1 cellular context compared by ENCODE assay signal in the genomic region with DNA sequence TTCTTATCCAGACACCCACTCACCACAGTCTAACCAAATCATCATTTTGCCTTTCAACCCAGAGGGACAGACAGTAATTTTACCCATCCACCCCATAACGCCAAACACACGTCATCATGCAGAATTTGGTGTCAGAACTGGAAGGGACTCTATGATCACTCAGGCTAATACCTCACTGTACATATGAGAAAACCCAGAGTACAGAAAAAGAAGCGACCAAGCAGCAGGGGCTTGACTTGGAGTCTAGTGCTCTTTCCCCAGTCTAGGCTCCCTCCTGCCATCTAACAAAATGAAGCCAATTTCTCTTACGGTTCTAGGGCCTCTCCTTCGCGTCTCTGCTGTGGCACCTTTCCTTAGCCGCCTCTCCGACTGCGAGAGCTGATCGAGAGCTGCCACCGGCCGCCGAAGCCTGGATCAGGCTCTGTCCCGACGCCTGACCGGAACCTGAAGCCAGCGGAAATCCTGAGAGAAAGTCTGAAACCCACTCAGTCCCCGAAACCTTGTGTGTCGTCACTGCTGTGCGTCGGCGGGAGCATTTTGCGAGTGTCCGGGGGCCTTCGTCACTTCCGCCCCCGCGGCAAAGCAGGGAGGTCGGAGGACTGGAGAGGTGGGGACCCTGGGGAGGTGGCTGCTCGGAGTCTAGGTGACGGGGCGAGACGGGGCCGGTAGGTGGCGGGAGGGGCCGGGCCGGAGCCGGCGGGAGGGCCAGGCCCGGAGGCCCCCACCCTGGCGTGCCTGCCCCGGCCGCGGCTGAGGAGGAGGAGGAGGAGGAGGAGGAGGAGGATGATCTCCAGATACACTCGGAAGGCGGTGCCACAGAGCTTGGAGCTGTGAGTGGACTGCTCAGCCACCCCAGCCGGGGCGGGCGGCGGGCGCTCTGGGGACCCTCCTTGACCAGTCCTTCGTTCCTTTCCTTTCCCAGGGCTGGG.
TF ChIP-seq lines count a peak whose summit lies in the region.

Gene ECD, minus strand, starts transcription at position 452 of the 929 bp plus-strand sequence. CDS start 4,071 bp downstream, outside the sequence.
Gene FAM149B1, plus strand, starts transcription at position 563 of the 929 bp plus-strand sequence. Its CDS starts 221 bp downstream, at position 784.

TF ChIP-seq in WTC11, 78 proteins besides CTCF, POLR2A, EP300 and RAD21 (continued from another document and continues in another):
- no peak for TF ChIP-seq GRHL2 (CRISPR knock-in tag; IDR thresholded peaks at IDR 0.05; ENCODE audit: insufficient replicate concordance, severe bottlenecking)
- no peak for TF ChIP-seq ZNF396 (CRISPR knock-in tag; IDR thresholded peaks at IDR 0.05; ENCODE audit: borderline replicate concordance)
- TF ChIP-seq ZBTB43 (CRISPR knock-in tag; IDR thresholded peaks at IDR 0.05): no peak
- peak; percentile 92; the same call in 1 of the 2 replicates for TF ChIP-seq ELF4 (CRISPR knock-in tag; IDR thresholded peaks at IDR 0.05; ENCODE audit: low read depth)
- no peak for TF ChIP-seq JUN (CRISPR knock-in tag; IDR thresholded peaks at IDR 0.05)
- TF ChIP-seq, protein P1, sequence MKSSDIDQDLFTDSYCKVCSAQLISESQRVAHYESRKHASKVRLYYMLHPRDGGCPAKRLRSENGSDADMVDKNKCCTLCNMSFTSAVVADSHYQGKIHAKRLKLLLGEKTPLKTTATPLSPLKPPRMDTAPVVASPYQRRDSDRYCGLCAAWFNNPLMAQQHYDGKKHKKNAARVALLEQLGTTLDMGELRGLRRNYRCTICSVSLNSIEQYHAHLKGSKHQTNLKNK (CRISPR knock-in tag; IDR thresholded peaks at IDR 0.05): no peak
- no peak for TF ChIP-seq NFYB (CRISPR knock-in tag; conservative IDR thresholded peaks at IDR 0.05; ENCODE audit: low read depth)
- TF ChIP-seq ZNF263 (CRISPR knock-in tag; IDR thresholded peaks at IDR 0.05; ENCODE audit: low read depth): peak; percentile 96
- TF ChIP-seq SP1 (CRISPR knock-in tag; conservative IDR thresholded peaks at IDR 0.05): peak; percentile 77
- TF ChIP-seq ZNF219 (CRISPR knock-in tag; IDR thresholded peaks at IDR 0.05; ENCODE audit: borderline replicate concordance): no peak
- TF ChIP-seq GABPB1 (CRISPR knock-in tag; IDR thresholded peaks at IDR 0.05): peak; percentile 88
- TF ChIP-seq OVOL2 (CRISPR knock-in tag; IDR thresholded peaks at IDR 0.05; ENCODE audit: borderline replicate concordance): no peak
- TF ChIP-seq NR2C2 (CRISPR knock-in tag; IDR thresholded peaks at IDR 0.05): no peak
- peak; percentile 21; the same call in 1 of the 2 replicates for TF ChIP-seq USF1 (CRISPR knock-in tag; IDR thresholded peaks at IDR 0.05)
- TF ChIP-seq TCF7 (CRISPR knock-in tag; IDR thresholded peaks at IDR 0.05; ENCODE audit: low read depth): no peak
- TF ChIP-seq FOXK1 (CRISPR knock-in tag; IDR thresholded peaks at IDR 0.05): peak; percentile 94
- peak; percentile 96; the same call in 1 of the 2 replicates for TF ChIP-seq ATF1 (CRISPR knock-in tag; IDR thresholded peaks at IDR 0.05)
- peak; percentile 72 for TF ChIP-seq MAX (CRISPR knock-in tag; IDR thresholded peaks at IDR 0.05)
- TF ChIP-seq ZNF532 (CRISPR knock-in tag; IDR thresholded peaks at IDR 0.05; ENCODE audit: borderline replicate concordance): no peak
- TF ChIP-seq ZNF317 (CRISPR knock-in tag; IDR thresholded peaks at IDR 0.05; ENCODE audit: borderline replicate concordance, low read depth): peak; percentile 52; the same call in 1 of the 2 replicates
- TF ChIP-seq, protein P2, sequence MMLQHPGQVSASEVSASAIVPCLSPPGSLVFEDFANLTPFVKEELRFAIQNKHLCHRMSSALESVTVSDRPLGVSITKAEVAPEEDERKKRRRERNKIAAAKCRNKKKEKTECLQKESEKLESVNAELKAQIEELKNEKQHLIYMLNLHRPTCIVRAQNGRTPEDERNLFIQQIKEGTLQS (CRISPR knock-in tag; conservative IDR thresholded peaks at IDR 0.05): no peak
- TF ChIP-seq FOXP1 (CRISPR knock-in tag; IDR thresholded peaks at IDR 0.05; ENCODE audit: borderline replicate concordance): peak; percentile 46; the same call in 1 of the 2 replicates
- no peak for TF ChIP-seq CBFB (CRISPR knock-in tag; IDR thresholded peaks at IDR 0.05; ENCODE audit: low read depth)
- no peak for TF ChIP-seq RORB (CRISPR knock-in tag; IDR thresholded peaks at IDR 0.05)
- no peak for TF ChIP-seq RELA (CRISPR knock-in tag; IDR thresholded peaks at IDR 0.05; ENCODE audit: borderline replicate concordance)
- TF ChIP-seq HMGA2 (CRISPR knock-in tag; IDR thresholded peaks at IDR 0.05): no peak
- TF ChIP-seq, protein P3, sequence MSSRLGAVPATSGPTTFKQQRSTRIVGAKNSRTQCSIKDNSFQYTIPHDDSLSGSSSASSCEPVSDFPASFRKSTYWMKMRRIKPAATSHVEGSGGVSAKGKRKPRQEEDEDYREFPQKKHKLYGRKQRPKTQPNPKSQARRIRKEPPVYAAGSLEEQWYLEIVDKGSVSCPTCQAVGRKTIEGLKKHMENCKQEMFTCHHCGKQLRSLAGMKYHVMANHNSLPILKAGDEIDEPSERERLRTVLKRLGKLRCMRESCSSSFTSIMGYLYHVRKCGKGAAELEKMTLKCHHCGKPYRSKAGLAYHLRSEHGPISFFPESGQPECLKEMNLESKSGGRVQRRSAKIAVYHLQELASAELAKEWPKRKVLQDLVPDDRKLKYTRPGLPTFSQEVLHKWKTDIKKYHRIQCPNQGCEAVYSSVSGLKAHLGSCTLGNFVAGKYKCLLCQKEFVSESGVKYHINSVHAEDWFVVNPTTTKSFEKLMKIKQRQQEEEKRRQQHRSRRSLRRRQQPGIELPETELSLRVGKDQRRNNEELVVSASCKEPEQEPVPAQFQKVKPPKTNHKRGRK (CRISPR knock-in tag; IDR thresholded peaks at IDR 0.05; ENCODE audit: borderline replicate concordance): no peak
- no peak for TF ChIP-seq MXD4 (CRISPR knock-in tag; IDR thresholded peaks at IDR 0.05; ENCODE audit: borderline replicate concordance)
- no peak for TF ChIP-seq KAT7 (CRISPR knock-in tag; IDR thresholded peaks at IDR 0.05; ENCODE audit: borderline replicate concordance)
- TF ChIP-seq E2F5 (CRISPR knock-in tag; IDR thresholded peaks at IDR 0.05): peak; percentile 88
- no peak for TF ChIP-seq JAZF1 (CRISPR knock-in tag; IDR thresholded peaks at IDR 0.05)
- TF ChIP-seq E2F1 (CRISPR knock-in tag; IDR thresholded peaks at IDR 0.05): no peak
- no peak for TF ChIP-seq NFE2L1 (CRISPR knock-in tag; IDR thresholded peaks at IDR 0.05)
- TF ChIP-seq NR3C1 (CRISPR knock-in tag; conservative IDR thresholded peaks at IDR 0.05; ENCODE audit: low read depth): no peak
- no peak for TF ChIP-seq NR1H2 (CRISPR knock-in tag; IDR thresholded peaks at IDR 0.05)
- TF ChIP-seq PREB (CRISPR knock-in tag; IDR thresholded peaks at IDR 0.05; ENCODE audit: borderline replicate concordance): no peak
- TF ChIP-seq CREM (CRISPR knock-in tag; IDR thresholded peaks at IDR 0.05): peak; percentile 100
- TF ChIP-seq MYBL2 (CRISPR knock-in tag; IDR thresholded peaks at IDR 0.05): peak; percentile 73; the same call in 1 of the 2 replicates
- peak; percentile 91 for TF ChIP-seq CREB1 (CRISPR knock-in tag; IDR thresholded peaks at IDR 0.05)
- TF ChIP-seq GTF2I (CRISPR knock-in tag; conservative IDR thresholded peaks at IDR 0.05): no peak
- TF ChIP-seq, protein P4, sequence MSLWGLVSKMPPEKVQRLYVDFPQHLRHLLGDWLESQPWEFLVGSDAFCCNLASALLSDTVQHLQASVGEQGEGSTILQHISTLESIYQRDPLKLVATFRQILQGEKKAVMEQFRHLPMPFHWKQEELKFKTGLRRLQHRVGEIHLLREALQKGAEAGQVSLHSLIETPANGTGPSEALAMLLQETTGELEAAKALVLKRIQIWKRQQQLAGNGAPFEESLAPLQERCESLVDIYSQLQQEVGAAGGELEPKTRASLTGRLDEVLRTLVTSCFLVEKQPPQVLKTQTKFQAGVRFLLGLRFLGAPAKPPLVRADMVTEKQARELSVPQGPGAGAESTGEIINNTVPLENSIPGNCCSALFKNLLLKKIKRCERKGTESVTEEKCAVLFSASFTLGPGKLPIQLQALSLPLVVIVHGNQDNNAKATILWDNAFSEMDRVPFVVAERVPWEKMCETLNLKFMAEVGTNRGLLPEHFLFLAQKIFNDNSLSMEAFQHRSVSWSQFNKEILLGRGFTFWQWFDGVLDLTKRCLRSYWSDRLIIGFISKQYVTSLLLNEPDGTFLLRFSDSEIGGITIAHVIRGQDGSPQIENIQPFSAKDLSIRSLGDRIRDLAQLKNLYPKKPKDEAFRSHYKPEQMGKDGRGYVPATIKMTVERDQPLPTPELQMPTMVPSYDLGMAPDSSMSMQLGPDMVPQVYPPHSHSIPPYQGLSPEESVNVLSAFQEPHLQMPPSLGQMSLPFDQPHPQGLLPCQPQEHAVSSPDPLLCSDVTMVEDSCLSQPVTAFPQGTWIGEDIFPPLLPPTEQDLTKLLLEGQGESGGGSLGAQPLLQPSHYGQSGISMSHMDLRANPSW (CRISPR knock-in tag; conservative IDR thresholded peaks at IDR 0.05; ENCODE audit: low read depth): no peak
